In genomic region chr1:204406621-204407020, GRCh38 we compare ENCODE assay signal across 10 cellular contexts. TPM values are rescaled to one million over a fixed set of nuclear protein-coding genes. Genes with fewer than 3 reads are reported as not detected.
DNase-seq lines count a peak whose midpoint lies in the region; ATAC-seq, FAIRE-seq and TF ChIP-seq lines count a peak whose summit lies in the region.
"Had no signal": no experiment of that assay in that cellular context is flagged by ENCODE, and none has a peak within 500 bp of the region (broad histone marks: within the 10 kb centered on the region; RNA-seq: fewer than 3 reads in every experiment).

No MANE protein-coding gene starts in this region.

- H3K36me3 Mint-ChIP-seq in activated T-cell treated with anti-CD3 and anti-CD28 coated beads, Interleukin-2, amount 50 U/mL, for 4 hours (ENCODE audit: insufficient read depth) = peaks cover 45% of the 10 kb centered on the region
- H3K36me3 Mint-ChIP-seq in astrocyte (ENCODE audit: low read depth, unreplicated experiment) = peaks cover 7% of the 10 kb centered on the region

- H3K36me3 ChIP-seq in astrocyte (ENCODE audit: insufficient read depth, low read length) (peaks cover 25% of the 10 kb centered on the region), liver (ENCODE audit: control insufficient read depth in 4 of 4, insufficient read depth in 3 of 4, low read depth in 1 of 4, low read length in 3 of 4) (peaks cover 5 to 30% (median 27%) of the 10 kb centered on the region in 4 donors), tibial nerve (peaks cover 0 to 35% (median 0%) of the 10 kb centered on the region in 3 donors)

- H3K9me3 ChIP-seq in astrocyte (ENCODE audit: insufficient read depth, low read depth, low read length) (no peaks in the 10 kb centered on the region), liver (ENCODE audit: control insufficient read depth in 4 of 4, low read length in 3 of 4) (no peaks in the 10 kb centered on the region), tibial nerve (no peaks in the 10 kb centered on the region)

- FAIRE-seq in astrocyte (lab: Jason Lieb, UNC) = no peak

- H3K4me2 ChIP-seq in astrocyte (ENCODE audit: low read length) = peak overlapping the region; percentile 91

- H3K4me1 ChIP-seq in astrocyte (ENCODE audit: insufficient read depth, low read length) = no peaks in the 10 kb centered on the region
- peaks cover 5 to 42% (median 19%) of the 10 kb centered on the region in 4 donors for H3K4me1 ChIP-seq in liver (ENCODE audit: control insufficient read depth in 4 of 4, insufficient read depth in 4 of 4, low read length in 3 of 4)
- H3K4me1 ChIP-seq in tibial nerve = peaks cover 0 to 44% (median 24%) of the 10 kb centered on the region in 4 donors

- no peak for ATAC-seq in activated T-cell treated with anti-CD3 and anti-CD28 coated beads, Interleukin-2, amount 50 U/mL, for 4 hours

- H3K9ac ChIP-seq in astrocyte (ENCODE audit: low read length) (peak overlapping the region; percentile 99), liver (ENCODE audit: low read depth in 1 of 2, low read length in 2 of 2) (peak overlapping the region in 1 of 2 donors; percentile 99)

- TF ChIP-seq RAD21 in liver (IDR thresholded peaks at IDR 0.05) = no peak

- no peaks in the 10 kb centered on the region for H3K9me3 Mint-ChIP-seq in activated T-cell treated with anti-CD3 and anti-CD28 coated beads, Interleukin-2, amount 50 U/mL, for 4 hours
- no peaks in the 10 kb centered on the region for H3K9me3 Mint-ChIP-seq in astrocyte (ENCODE audit: unreplicated experiment)

- TF ChIP-seq CTCF in astrocyte (IDR thresholded peaks at IDR 0.05; ENCODE audit: insufficient read depth, low read depth, low read length) (no peak), liver (IDR thresholded peaks at IDR 0.05; ENCODE audit: low read depth, low read length, missing input control) (no peak), tibial nerve (IDR thresholded peaks at IDR 0.05) (no peak)

- H3K27ac ChIP-seq in astrocyte (ENCODE audit: low read depth, low read length) = no peak overlapping the region
- no peak overlapping the region for H3K27ac ChIP-seq in liver (ENCODE audit: low read depth in 1 of 2, low read length in 2 of 2)
- peak overlapping the region in 2 of 4 donors; percentile 2 to 98 for H3K27ac ChIP-seq in tibial nerve

- peak overlapping the region; percentile 99 for H3K4me3 Mint-ChIP-seq in activated T-cell treated with anti-CD3 and anti-CD28 coated beads, Interleukin-2, amount 50 U/mL, for 4 hours
- peak overlapping the region; percentile 99 for H3K4me3 Mint-ChIP-seq in astrocyte (ENCODE audit: unreplicated experiment)

- WGBS in liver = 56% methylated on average over 4 of the region's 4 CpGs
- 58 to 65% methylated on average over 4 of the region's 4 CpGs for WGBS in tibial nerve, 2 donors

- peaks cover 21% of the 10 kb centered on the region for H3K4me1 Mint-ChIP-seq in activated T-cell treated with anti-CD3 and anti-CD28 coated beads, Interleukin-2, amount 50 U/mL, for 4 hours (ENCODE audit: low read depth)
- H3K4me1 Mint-ChIP-seq in astrocyte (ENCODE audit: low read depth, unreplicated experiment) = peaks cover 10% of the 10 kb centered on the region

- H3K27me3 ChIP-seq in astrocyte (ENCODE audit: insufficient read depth, low read length) (no peaks in the 10 kb centered on the region), liver (ENCODE audit: control insufficient read depth in 4 of 4, insufficient read depth in 4 of 4, low read length in 3 of 4) (no peaks in the 10 kb centered on the region), tibial nerve (no peaks in the 10 kb centered on the region)

- H2AFZ ChIP-seq in astrocyte (ENCODE audit: low read depth, low read length) = no peak overlapping the region

- TF ChIP-seq POLR2A in tibial nerve (IDR thresholded peaks at IDR 0.05) = no peak

- no peak for TF ChIP-seq EP300 in tibial nerve (IDR thresholded peaks at IDR 0.05)

- H3K4me3 ChIP-seq in astrocyte (ENCODE audit: insufficient read depth, low read depth, low read length) = peak overlapping the region; percentile 91
- H3K4me3 ChIP-seq in liver (ENCODE audit: low read depth in 1 of 3, low read length in 3 of 3) = peak overlapping the region; percentile 47 to 100 (median 96)
- peak overlapping the region in 3 of 4 donors; percentile 76 to 85 (median 84) for H3K4me3 ChIP-seq in tibial nerve

- no peak overlapping the region for H3K27ac Mint-ChIP-seq in astrocyte (ENCODE audit: unreplicated experiment)

- peaks cover 97% of the 10 kb centered on the region for H3K79me2 ChIP-seq in astrocyte (ENCODE audit: insufficient read depth, low read length)

- no peak for DNase-seq in activated T-cell treated with anti-CD3 and anti-CD28 coated beads, Interleukin-2, amount 50 U/mL, for 4 hours
- no peak for DNase-seq in activated T-cell treated with anti-CD3 and anti-CD28 coated beads for 4 hours
- DNase-seq in astrocyte (ENCODE audit: low read depth) = no peak
- DNase-seq in tibial nerve (ENCODE audit: low spot score in 2 of 2) = no peak
- DNase-seq in SIG-M5 treated with dmso at 0.1 percent for 504 hours (lab: John Stamatoyannopoulos, UW; ENCODE audit: unreplicated experiment) = no peak
- no peak for DNase-seq in SKM-1 treated with dmso at 0.1 percent for 144 hours (lab: John Stamatoyannopoulos, UW; ENCODE audit: unreplicated experiment)
- no peak for DNase-seq in G401 (ENCODE audit: low spot score)
- DNase-seq: amygdala, NCI-H510A had no signal

- no peaks in the 10 kb centered on the region for H3K27me3 Mint-ChIP-seq in activated T-cell treated with anti-CD3 and anti-CD28 coated beads, Interleukin-2, amount 50 U/mL, for 4 hours (ENCODE audit: low read depth)
- no peaks in the 10 kb centered on the region for H3K27me3 Mint-ChIP-seq in astrocyte (ENCODE audit: low read depth, unreplicated experiment)

- H4K20me1 ChIP-seq in astrocyte (ENCODE audit: insufficient read depth, low read length) = peaks cover 93% of the 10 kb centered on the region

- in situ Hi-C loops in G401 (cut with HindIII; ENCODE audit: low sequenced_read_pairs) = no loop called here

TF ChIP-seq in liver, 16 proteins besides CTCF, POLR2A, EP300 and RAD21:
- TF ChIP-seq GABPA (IDR thresholded peaks at IDR 0.05 in 1 of 2, conservative IDR thresholded peaks at IDR 0.05 in 1 of 2) = no peak
- TF ChIP-seq RXRA (IDR thresholded peaks at IDR 0.05) = no peak
- TF ChIP-seq HNF4G (IDR thresholded peaks at IDR 0.05) = no peak
- no peak for TF ChIP-seq SP1 (IDR thresholded peaks at IDR 0.05)
- TF ChIP-seq EGR1 (IDR thresholded peaks at IDR 0.05; ENCODE audit: low read depth in 2 of 2) = no peak
- no peak for TF ChIP-seq ZBTB33 (IDR thresholded peaks at IDR 0.05)
- TF ChIP-seq HNF4A (conservative IDR thresholded peaks at IDR 0.05) = no peak
- TF ChIP-seq NR2F2 (IDR thresholded peaks at IDR 0.05) = no peak

RNA-seq across cellular contexts. Expression of gene PPP1R15B, which starts 5.0 kb away (rescaled TPM):
- 10 to 100 TPM; 71.7 to 80.1 (median 72.9) TPM for total RNA-seq in activated T-cell treated with anti-CD3 and anti-CD28 coated beads, Interleukin-2, amount 50 U/mL, for 4 hours
- total RNA-seq in astrocyte = 38.8 and 40.0 TPM in 2 replicates
- 10 to 100 TPM; 36.7 to 54.0 TPM for total RNA-seq in liver
- polyA plus RNA-seq in liver = 10 to 100 TPM; 13.0 to 15.5 TPM
- total RNA-seq in tibial nerve = 10 to 100 TPM; 42.9 to 59.9 (median 49.2) TPM
- total RNA-seq in G401 (2014; rRNA removed; shearing (Covaris generic)) = 16.4 and 30.7 TPM in 2 replicates

RNA-seq across cellular contexts. Expression of gene PLEKHA6, which starts 46.9 kb away (rescaled TPM):
- under 1 TPM; 0.19 to 0.61 (median 0.29) TPM for total RNA-seq in activated T-cell treated with anti-CD3 and anti-CD28 coated beads, Interleukin-2, amount 50 U/mL, for 4 hours
- total RNA-seq in astrocyte (1.5 and 2.7 TPM in 2 replicates), liver (10 to 100 TPM in 1 of 2 donors, 1 to 10 TPM in 1; 5.3 to 12.8 TPM), tibial nerve (10 to 100 TPM in 3 of 4 donors, 1 to 10 TPM in 1; 6.6 to 13.9 (median 12.1) TPM)
- 1 to 10 TPM; 6.7 to 8.5 TPM for polyA plus RNA-seq in liver
- total RNA-seq in G401 (2014; rRNA removed; shearing (Covaris generic)) = not detected in 2 replicates
